8 cellular contexts compared by ENCODE assay signal in genomic region chr20:62804632-62805364, GRCh38. TPM values are rescaled to one million over a fixed set of nuclear protein-coding genes. Genes with fewer than 3 reads are reported as not detected.
A peak's percentile ranks its signal among the peaks of the same experiment; 100 is the strongest.
DNase-seq lines count a peak whose midpoint lies in the region; TF ChIP-seq lines count a peak whose summit lies in the region.

OGFR (plus strand) TSS chr20:62804835; CDS start chr20:62804860, 25 bp downstream.

- intact Hi-C loops in breast epithelium (cut with DNase I; ENCODE audit: low total_unique reads), result no loop called here

- DNase-seq in NK-92 treated with Interleukin-12 subunit alpha and Interleukin-12 subunit beta, amount 100 ng/mL, for 24 hours (lab: John Stamatoyannopoulos, UW), result peak; percentile 56
- DNase-seq in NK-92 (lab: John Stamatoyannopoulos, UW; ENCODE audit: unreplicated experiment), result no peak
- DNase-seq in breast epithelium (ENCODE audit: low spot score in 2 of 2), result no peak
- peak; percentile 74 for DNase-seq in iPS-NIHi7 (ENCODE audit: extremely low spot score)
- DNase-seq in stimulated activated CD4-positive, alpha-beta T cell treated with anti-CD3 and anti-CD28 coated beads, Interleukin-12 subunit alpha, Interleukin-12 subunit beta, amount 100 ng/mL, for 4 hours, result peak; percentile 65
- DNase-seq in NCI-H2107 treated with DMSO at 0.1 percent for 48 hours (lab: John Stamatoyannopoulos, UW; ENCODE audit: unreplicated experiment), result no peak

- H3K27me3 ChIP-seq in breast epithelium, result no peaks in the 10 kb centered on the region

- no peak for TF ChIP-seq POLR2A in breast epithelium (IDR thresholded peaks at IDR 0.05)

- H3K9me3 ChIP-seq in KOPT-K1 (ENCODE audit: insufficient read depth, low read length, poor library complexity, severe bottlenecking), result no peaks in the 10 kb centered on the region
- no peaks in the 10 kb centered on the region for H3K9me3 ChIP-seq in breast epithelium

- peak within 1 kb of the TSS; percentile 87 to 99 (median 98) for H3K4me3 ChIP-seq in breast epithelium

- peaks cover 12% of the 10 kb centered on the region in 2 donors for H3K4me1 ChIP-seq in breast epithelium

- TF ChIP-seq CTCF in VCaP (conservative IDR thresholded peaks at IDR 0.05) (no peak), breast epithelium (IDR thresholded peaks at IDR 0.05) (no peak)

- H3K36me3 ChIP-seq in KOPT-K1 (ENCODE audit: insufficient read depth, low read length), result peaks cover 59% of the 10 kb centered on the region
- H3K36me3 ChIP-seq in breast epithelium, result peaks cover 3% of the 10 kb centered on the region

- H3K27ac ChIP-seq in KOPT-K1 (ENCODE audit: low read depth, low read length, poor library complexity, severe bottlenecking) (peak within 1 kb of the TSS; percentile 83), VCaP (peak within 1 kb of the TSS; percentile 90), breast epithelium (peak within 1 kb of the TSS; percentile 86 to 87)

RNA-seq across cellular contexts. Expression of gene OGFR, which starts in this region (rescaled TPM):
- total RNA-seq in breast epithelium, result 10 to 100 TPM; 38.5 to 45.3 (median 44.2) TPM

Comparison
In these comparisons a context has a peak if more than half of its experiments do, and no peak if none do; other contexts are left out.
1. DNase-seq: peak in NK-92 treated with Interleukin-12 subunit alpha and Interleukin-12 subunit beta, amount 100 ng/mL, for 24 hours (single experiment), iPS-NIHi7 (single experiment) and stimulated activated CD4-positive, alpha-beta T cell treated with anti-CD3 and anti-CD28 coated beads, Interleukin-12 subunit alpha, Interleukin-12 subunit beta, amount 100 ng/mL, for 4 hours (single experiment); none in NK-92 (single experiment), breast epithelium (0 of 2) and NCI-H2107 treated with DMSO at 0.1 percent for 48 hours (single experiment).
2. Peak in every context shown above with its lines, with median percentiles within 50 percentile points of each other: H3K27ac ChIP-seq.